Comparison of ENCODE assay signal across 26 cellular contexts in the genomic region with DNA sequence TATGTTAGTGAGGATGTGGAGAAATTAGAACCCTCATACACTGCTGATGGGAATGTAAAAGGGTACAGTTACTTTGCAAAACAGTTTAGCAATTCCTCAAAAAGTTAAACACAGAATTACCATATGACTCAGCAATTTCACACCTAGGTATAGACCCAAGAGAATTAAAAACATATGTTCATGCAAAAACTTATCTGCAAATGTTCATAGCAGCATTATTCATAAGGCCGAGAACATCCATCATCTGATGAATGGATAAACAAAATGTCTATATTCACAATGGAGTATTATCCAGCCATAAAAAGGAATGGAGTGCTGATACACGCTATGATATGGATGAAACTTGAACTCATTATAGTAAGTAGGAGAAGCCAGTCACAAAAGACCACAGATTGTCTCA. TPM values are rescaled to one million over a fixed set of nuclear protein-coding genes. Genes with fewer than 3 reads are reported as not detected.
DNase-seq lines count a peak whose midpoint lies in the region; ATAC-seq, FAIRE-seq and TF ChIP-seq lines count a peak whose summit lies in the region.
"Had no signal": no experiment of that assay in that cellular context is flagged by ENCODE, and none has a peak within 500 bp of the region (broad histone marks: within the 10 kb centered on the region; RNA-seq: fewer than 3 reads in every experiment).

No MANE protein-coding gene starts in this region.

- H3K4me1 Mint-ChIP-seq in endothelial cell (ENCODE audit: unreplicated experiment), result peaks cover 77% of the 10 kb centered on the region
- no peaks in the 10 kb centered on the region for H3K4me1 Mint-ChIP-seq in stimulated activated memory B cell treated with anti-CD40 and anti-IgM and Interleukin-4, amounts not matched to agents 10 μg/mL and 1 μg/mL and 100 μg/mL, for 72 hours
- H3K4me1 Mint-ChIP-seq: brain, naive B cell had no signal

- peaks cover 37 to 91% of the 10 kb centered on the region in 2 experiments for H3K36me3 ChIP-seq in HepG2 (replicated peaks in 1 of 2; ENCODE audit: control insufficient read depth in 1 of 2, insufficient read depth in 2 of 2, low read length in 2 of 2)
- peaks cover 6 to 91% (median 35%) of the 10 kb centered on the region in 4 donors for H3K36me3 ChIP-seq in right lobe of liver

- intact Hi-C loops in HepG2 (cut with micrococcal nuclease; ENCODE audit: unreplicated experiment) (no loop called here), right lobe of liver (cut with DNase I) (no loop called here)

- no peak for FAIRE-seq in HepG2 (lab: Jason Lieb, UNC)
- FAIRE-seq: H54 had no signal

- TF ChIP-seq EP300 in HepG2 (IDR thresholded peaks at IDR 0.05; ENCODE audit: low read depth in 2 of 2, low read length in 2 of 2) (no peak), HepG2 (CRISPR knock-in tag; IDR thresholded peaks at IDR 0.05; ENCODE audit: borderline replicate concordance) (no peak)

- in situ Hi-C loops in HepG2 (cut with HindIII; ENCODE audit: extremely low pct_ligation_motif_present, low pct_unique_long_range_greater_than_20kb), result no loop called here

- H2AFZ ChIP-seq in HepG2 (ENCODE audit: low read length), result no peak overlapping the region

- peaks cover 77% of the 10 kb centered on the region for H3K36me3 Mint-ChIP-seq in endothelial cell (ENCODE audit: low read depth, unreplicated experiment)
- peaks cover 69% of the 10 kb centered on the region for H3K36me3 Mint-ChIP-seq in stimulated activated memory B cell treated with anti-CD40 and anti-IgM and Interleukin-4, amounts not matched to agents 10 μg/mL and 1 μg/mL and 100 μg/mL, for 72 hours

- H3K4me1 ChIP-seq in HepG2 (ENCODE audit: insufficient read depth, low read length) (peaks cover 28% of the 10 kb centered on the region), right lobe of liver (no peaks in the 10 kb centered on the region)
- H3K4me1 ChIP-seq: testis had no signal

- TF ChIP-seq CTCF in HepG2 (CRISPR knock-in tag; IDR thresholded peaks at IDR 0.05), result no peak
- no peak for TF ChIP-seq CTCF in right lobe of liver (IDR thresholded peaks at IDR 0.05)
- TF ChIP-seq CTCF in endothelial cell (IDR thresholded peaks at IDR 0.05; ENCODE audit: unreplicated experiment), result no peak

- no peak overlapping the region for H3K4me2 ChIP-seq in HepG2 (ENCODE audit: low read depth, low read length)
- H3K4me2 ChIP-seq: smooth muscle cell had no signal

- ATAC-seq in HepG2, result no peak
- ATAC-seq in right lobe of liver, result no peak
- ATAC-seq in stimulated activated memory B cell treated with anti-CD40 and anti-IgM and Interleukin-4, amounts not matched to agents 10 μg/mL and 1 μg/mL and 100 μg/mL, for 72 hours, result no peak
- ATAC-seq in GM18511 (IDR thresholded peaks at IDR 0.05; ENCODE audit: unreplicated experiment), result no peak

- H3K4me3 Mint-ChIP-seq in endothelial cell (ENCODE audit: unreplicated experiment), result no peak overlapping the region
- H3K4me3 Mint-ChIP-seq in stimulated activated memory B cell treated with anti-CD40 and anti-IgM and Interleukin-4, amounts not matched to agents 10 μg/mL and 1 μg/mL and 100 μg/mL, for 72 hours, result no peak overlapping the region
- H3K4me3 Mint-ChIP-seq: B cell, brain, immature natural killer cell, naive B cell had no signal

- H3K9me3 ChIP-seq in HepG2 (ENCODE audit: low read length) (no peaks in the 10 kb centered on the region), right lobe of liver (no peaks in the 10 kb centered on the region)
- H3K9me3 ChIP-seq: heart left ventricle, testis had no signal

- H3K9ac ChIP-seq in HepG2 (ENCODE audit: insufficient read depth, low read depth, low read length), result no peak overlapping the region

- peaks cover 3% of the 10 kb centered on the region for H3K79me2 ChIP-seq in HepG2 (ENCODE audit: insufficient read depth, low read length)

- DNase-seq in HepG2 (ENCODE audit: low spot score) (no peak), right lobe of liver (no peak), LHCN-M2 (ENCODE audit: low read depth) (peak; percentile 19), endothelial cell (ENCODE audit: low spot score) (no peak), D341Med (ENCODE audit: low spot score) (no peak), NCI-H748 treated with DMSO at 0.1 percent for 48 hours (lab: John Stamatoyannopoulos, UW) (no peak)
- DNase-seq: cortex of kidney; DMS 273 treated with DMSO at 0.1 percent for 48 hours; heart left ventricle; immature natural killer cell; mammary epithelial cell; naive B cell; NCI-H1436; NCI-H2227 treated with DMSO at 0.1 percent for 48 hours; NK-92 treated with Interleukin-12 subunit alpha and Interleukin-12 subunit beta, amount 100 ng/mL, for 24 hours; testis had no signal

- WGBS in HepG2 (ENCODE audit: low lambda C conversion rate), result 97% methylated on average over 2 of the region's 2 CpGs
- 95% methylated on average over 2 of the region's 2 CpGs for WGBS in right lobe of liver (ENCODE audit: insufficient coverage, low coverage, low lambda C conversion rate, missing lambda C conversion rate)

- H3K27me3 Mint-ChIP-seq in endothelial cell (ENCODE audit: unreplicated experiment), result peaks cover 4% of the 10 kb centered on the region
- no peaks in the 10 kb centered on the region for H3K27me3 Mint-ChIP-seq in stimulated activated memory B cell treated with anti-CD40 and anti-IgM and Interleukin-4, amounts not matched to agents 10 μg/mL and 1 μg/mL and 100 μg/mL, for 72 hours
- H3K27me3 Mint-ChIP-seq: B cell, brain, naive B cell, progenitor cell of endocrine pancreas had no signal

- no peak overlapping the region for H3K4me3 ChIP-seq in HepG2 (replicated peaks in 1 of 3; ENCODE audit: insufficient read depth in 1 of 3, low read depth in 2 of 3, low read length in 3 of 3)
- H3K4me3 ChIP-seq in right lobe of liver, result no peak overlapping the region
- H3K4me3 ChIP-seq: heart left ventricle, smooth muscle cell, testis had no signal

- CTCF ChIA-PET in HepG2 (lab: Yijun Ruan, JAX; ENCODE audit: low intra/inter-chr PET ratio, low total read pairs), result no interaction called here

- BruUV-seq in HepG2 (replicated peaks; lab: Mats Ljungman, UMichigan), result no TSS peak

- no peaks in the 10 kb centered on the region for H3K27me3 ChIP-seq in HepG2 (ENCODE audit: control insufficient read depth in 1 of 2, insufficient read depth in 2 of 2, low read length in 2 of 2)
- no peaks in the 10 kb centered on the region for H3K27me3 ChIP-seq in right lobe of liver
- H3K27me3 ChIP-seq: heart left ventricle, testis had no signal

- TF ChIP-seq POLR2A in HepG2 (IDR thresholded peaks at IDR 0.05; ENCODE audit: insufficient read depth in 1 of 2, low read depth in 2 of 2, low read length in 2 of 2) (no peak), right lobe of liver (IDR thresholded peaks at IDR 0.05) (no peak)

- H3K27ac ChIP-seq in HepG2 (ENCODE audit: extremely low read length, insufficient read depth, low read length), result no peak overlapping the region
- no peak overlapping the region for H3K27ac ChIP-seq in right lobe of liver
- H3K27ac ChIP-seq: heart left ventricle, testis had no signal

- POLR2A ChIA-PET in HepG2 (lab: Yijun Ruan, JAX), result no interaction called here

- peak overlapping the region; percentile 93 for H3K27ac Mint-ChIP-seq in endothelial cell (ENCODE audit: unreplicated experiment)
- peak overlapping the region; percentile 47 for H3K27ac Mint-ChIP-seq in stimulated activated memory B cell treated with anti-CD40 and anti-IgM and Interleukin-4, amounts not matched to agents 10 μg/mL and 1 μg/mL and 100 μg/mL, for 72 hours
- H3K27ac Mint-ChIP-seq: B cell, progenitor cell of endocrine pancreas had no signal

- no peak for TF ChIP-seq RAD21 in HepG2 (CRISPR knock-in tag; IDR thresholded peaks at IDR 0.05)

- H3K9me3 Mint-ChIP-seq in endothelial cell (ENCODE audit: unreplicated experiment), result no peaks in the 10 kb centered on the region
- H3K9me3 Mint-ChIP-seq in stimulated activated memory B cell treated with anti-CD40 and anti-IgM and Interleukin-4, amounts not matched to agents 10 μg/mL and 1 μg/mL and 100 μg/mL, for 72 hours, result no peaks in the 10 kb centered on the region
- H3K9me3 Mint-ChIP-seq: brain, immature natural killer cell, naive B cell had no signal

- peaks cover 11% of the 10 kb centered on the region for H4K20me1 ChIP-seq in HepG2 (ENCODE audit: insufficient read depth, low read length)

RNA-seq across cellular contexts. Expression of gene SEC13, which starts 10.3 kb away (rescaled TPM):
- total RNA-seq in HepG2 (2016; rRNA removed; fragmentation: Illumina TruSeq; extraction: Trizol), result 391 and 418 TPM in 2 replicates
- total RNA-seq in HepG2 (2016; cell fraction: cytosol; rRNA removed; fragmentation: Illumina TruSeq; extraction: Trizol; ENCODE audit: low read depth), result 232 and 239 TPM in 2 replicates
- 366 and 400 TPM in 2 replicates for total RNA-seq in HepG2 (2016; cell fraction: insoluble cytoplasmic fraction; rRNA removed; fragmentation: Illumina TruSeq; extraction: Trizol)
- total RNA-seq in HepG2 (2016; cell fraction: membrane; rRNA removed; fragmentation: Illumina TruSeq; extraction: Trizol), result 335 TPM in 2 replicates
- 176 and 181 TPM in 2 replicates for total RNA-seq in HepG2 (2016; cell fraction: nucleus; rRNA removed; fragmentation: Illumina TruSeq; extraction: Trizol)
- 266 and 288 TPM in 2 replicates for polyA plus RNA-seq in HepG2 (2011; rRNA removed)
- polyA plus RNA-seq in HepG2 (2011; cell fraction: cytosol; rRNA removed), result 264 and 374 TPM in 2 replicates
- 204 and 219 TPM in 2 replicates for polyA plus RNA-seq in HepG2 (2011; cell fraction: nucleus; rRNA removed)
- 224 and 231 TPM in 2 replicates for polyA plus RNA-seq in HepG2 (2012)
- 171 and 195 TPM in 2 replicates for polyA plus RNA-seq in HepG2 (2016; cell fraction: cytosol; fragmentation: Illumina TruSeq; extraction: Trizol; ENCODE audit: low read depth)
- polyA plus RNA-seq in HepG2 (2016; cell fraction: insoluble cytoplasmic fraction; fragmentation: Illumina TruSeq; extraction: Trizol; ENCODE audit: low read depth), result 327 and 374 TPM in 2 replicates
- polyA plus RNA-seq in HepG2 (2016; cell fraction: membrane; fragmentation: Illumina TruSeq; extraction: Trizol; ENCODE audit: low read depth), result 204 and 212 TPM in 2 replicates
- polyA plus RNA-seq in HepG2 (2016; cell fraction: nucleus; fragmentation: Illumina TruSeq; extraction: Trizol; ENCODE audit: insufficient read depth, low read depth), result 222 and 239 TPM in 2 replicates
- polyA minus RNA-seq in HepG2 (2011; rRNA and poly(A)+ RNA removed; ENCODE audit: low replicate concordance), result 289 and 526 TPM in 2 replicates
- polyA minus RNA-seq in HepG2 (2011; cell fraction: cytosol; rRNA and poly(A)+ RNA removed), result 174 and 198 TPM in 2 replicates
- polyA minus RNA-seq in HepG2 (2011; cell fraction: nucleus; rRNA and poly(A)+ RNA removed), result 192 and 208 TPM in 2 replicates
- 10 to 100 TPM; 49.1 to 74.7 (median 64.4) TPM for total RNA-seq in right lobe of liver
- 183 and 186 TPM in 2 replicates for total RNA-seq in LHCN-M2 (2014; rRNA removed)
- 285 TPM for polyA plus RNA-seq in LHCN-M2 (2012)
- total RNA-seq in endothelial cell (ENCODE audit: unreplicated experiment), result 367 TPM

RNA-seq across cellular contexts. Expression of gene GHRL, which starts 17.8 kb away (rescaled TPM):
- 0.09 TPM in 1 of 2 replicates, not detected in the other for total RNA-seq in HepG2 (2016; rRNA removed; fragmentation: Illumina TruSeq; extraction: Trizol)
- total RNA-seq in HepG2 (2016; cell fraction: cytosol; rRNA removed; fragmentation: Illumina TruSeq; extraction: Trizol; ENCODE audit: low read depth), result 0.71 TPM in 1 of 2 replicates, not detected in the other
- total RNA-seq in HepG2 (2016; cell fraction: insoluble cytoplasmic fraction; rRNA removed; fragmentation: Illumina TruSeq; extraction: Trizol), result 0.22 TPM in 1 of 2 replicates, not detected in the other
- not detected in 2 replicates for total RNA-seq in HepG2 (2016; cell fraction: membrane; rRNA removed; fragmentation: Illumina TruSeq; extraction: Trizol)
- total RNA-seq in HepG2 (2016; cell fraction: nucleus; rRNA removed; fragmentation: Illumina TruSeq; extraction: Trizol), result not detected in 2 replicates
- not detected in 2 replicates for polyA plus RNA-seq in HepG2 (2011; rRNA removed)
- polyA plus RNA-seq in HepG2 (2011; cell fraction: cytosol; rRNA removed), result not detected in 2 replicates
- polyA plus RNA-seq in HepG2 (2011; cell fraction: nucleus; rRNA removed), result 0.19 and 0.24 TPM in 2 replicates
- polyA plus RNA-seq in HepG2 (2012), result 0.59 TPM in 1 of 2 replicates, not detected in the other
- not detected in 2 replicates for polyA plus RNA-seq in HepG2 (2016; cell fraction: cytosol; fragmentation: Illumina TruSeq; extraction: Trizol; ENCODE audit: low read depth)
- not detected in 2 replicates for polyA plus RNA-seq in HepG2 (2016; cell fraction: insoluble cytoplasmic fraction; fragmentation: Illumina TruSeq; extraction: Trizol; ENCODE audit: low read depth)
- not detected in 2 replicates for polyA plus RNA-seq in HepG2 (2016; cell fraction: membrane; fragmentation: Illumina TruSeq; extraction: Trizol; ENCODE audit: low read depth)
- polyA plus RNA-seq in HepG2 (2016; cell fraction: nucleus; fragmentation: Illumina TruSeq; extraction: Trizol; ENCODE audit: insufficient read depth, low read depth), result 0.80 and 2.1 TPM in 2 replicates
- polyA minus RNA-seq in HepG2 (2011; rRNA and poly(A)+ RNA removed; ENCODE audit: low replicate concordance), result 0.21 TPM in 1 of 2 replicates, not detected in the other
- not detected in 2 replicates for polyA minus RNA-seq in HepG2 (2011; cell fraction: cytosol; rRNA and poly(A)+ RNA removed)
- polyA minus RNA-seq in HepG2 (2011; cell fraction: nucleus; rRNA and poly(A)+ RNA removed), result 0.87 TPM in 1 of 2 replicates, not detected in the other
- total RNA-seq in right lobe of liver, result under 1 TPM in 2 of 6 experiments, not detected in 4; 0.32 to 0.43 TPM
- total RNA-seq in LHCN-M2 (2014; rRNA removed), result not detected in 2 replicates
- 0.17 TPM for polyA plus RNA-seq in LHCN-M2 (2012)
- total RNA-seq in endothelial cell (ENCODE audit: unreplicated experiment), result 0.62 TPM
- total RNA-seq: activated CD8-positive, alpha-beta memory T cell treated with anti-CD3 and anti-CD28 coated beads for 36 hours; epithelial cell of proximal tubule; HT-29; smooth muscle cell had no signal
- polyA plus RNA-seq: mammary epithelial cell had no signal
